Comparison of ENCODE assay signal across 8 cellular contexts in genomic region chr12:124032265-124032886, GRCh38. TPM values are rescaled to one million over a fixed set of nuclear protein-coding genes. Genes with fewer than 3 reads are reported as not detected.
DNase-seq lines count a peak whose midpoint lies in the region; ATAC-seq and TF ChIP-seq lines count a peak whose summit lies in the region.

No MANE protein-coding gene starts in this region.

- H3K4me1 Mint-ChIP-seq in Caco-2 (ENCODE audit: low read depth, unreplicated experiment) (peaks cover 10% of the 10 kb centered on the region), GM23338 (peaks cover 22% of the 10 kb centered on the region; the same call in 2 of the 3 replicates)
- no peaks in the 10 kb centered on the region for H3K4me1 Mint-ChIP-seq in activated T-helper 17 cell treated with anti-CD3 and anti-CD28 coated beads, Interleukin-2, amount 50 U/mL, for 72 hours

- POLR2A ChIA-PET in Caco-2 (lab: Charles Lee), result no interaction called here

- no peak overlapping the region for H2AFZ ChIP-seq in GM23338

- H3K36me3 Mint-ChIP-seq in Caco-2 (ENCODE audit: insufficient read depth, unreplicated experiment) (no peaks in the 10 kb centered on the region), GM23338 (ENCODE audit: low read depth) (peaks cover 6% of the 10 kb centered on the region; the same call in 2 of the 3 replicates)
- no peaks in the 10 kb centered on the region for H3K36me3 Mint-ChIP-seq in activated T-helper 17 cell treated with anti-CD3 and anti-CD28 coated beads, Interleukin-2, amount 50 U/mL, for 72 hours (ENCODE audit: low read depth)

- 47 to 49% methylated on average over 9 of the region's 9 CpGs for WGBS in lower leg skin, 2 donors

- CTCF ChIA-PET in Caco-2 (lab: Charles Lee), result interaction anchor here (0.5 to 1.4 kb wide), 15 partner anchors 12 to 739 kb away, joined by 3 to 7 read pairs (median 3); no protein-coding TSS in a partner anchor

- BruUV-seq in Caco-2 (replicated peaks; lab: Mats Ljungman, UMichigan), result no TSS peak

- no peak overlapping the region for H3K4me2 ChIP-seq in GM23338

- peak; percentile 77 to 90 for TF ChIP-seq CTCF in Caco-2 (IDR thresholded peaks at IDR 0.05; ENCODE audit: insufficient read depth in 1 of 2, low read depth in 1 of 2, low read length in 1 of 2, severe bottlenecking in 1 of 2, unreplicated experiment in 1 of 2)
- TF ChIP-seq CTCF in GM23338 (conservative IDR thresholded peaks at IDR 0.05; ENCODE audit: low read depth in 2 of 2), result peak; percentile 85 to 88
- TF ChIP-seq CTCF in upper lobe of right lung (IDR thresholded peaks at IDR 0.05), result peak; percentile 88
- TF ChIP-seq CTCF in lower leg skin (IDR thresholded peaks at IDR 0.05), result peak in 1 of 3 donors; percentile 42

- H3K9me2 ChIP-seq in GM23338 (ENCODE audit: insufficient read depth), result no peaks in the 10 kb centered on the region

- no peak for TF ChIP-seq POLR2A in lower leg skin (IDR thresholded peaks at IDR 0.05)

- H3K4me3 Mint-ChIP-seq in Caco-2 (ENCODE audit: unreplicated experiment) (no peak overlapping the region), GM23338 (no peak overlapping the region)
- H3K4me3 Mint-ChIP-seq in activated T-helper 17 cell treated with anti-CD3 and anti-CD28 coated beads, Interleukin-2, amount 50 U/mL, for 72 hours, result no peak overlapping the region

- ATAC-seq in GM23338 (peak; percentile 63), upper lobe of right lung (peak; percentile 83)
- ATAC-seq in activated T-helper 17 cell treated with anti-CD3 and anti-CD28 coated beads, Interleukin-2, amount 50 U/mL, for 72 hours (replicated peaks), result no peak

- H3K27me3 Mint-ChIP-seq in Caco-2 (ENCODE audit: insufficient read depth, unreplicated experiment) (no peaks in the 10 kb centered on the region), GM23338 (ENCODE audit: insufficient read depth, low read depth, poor library complexity) (peaks cover 8% of the 10 kb centered on the region)
- peaks cover 12% of the 10 kb centered on the region for H3K27me3 Mint-ChIP-seq in activated T-helper 17 cell treated with anti-CD3 and anti-CD28 coated beads, Interleukin-2, amount 50 U/mL, for 72 hours

- peaks cover 3% of the 10 kb centered on the region; the same call in 1 of the 2 replicates for H3F3A ChIP-seq in GM23338 (replicated peaks; ENCODE audit: low read depth)

- H3K9me3 Mint-ChIP-seq in Caco-2 (ENCODE audit: unreplicated experiment), result no peaks in the 10 kb centered on the region
- H3K9me3 Mint-ChIP-seq in GM23338, result peaks cover 5% of the 10 kb centered on the region
- no peaks in the 10 kb centered on the region for H3K9me3 Mint-ChIP-seq in activated T-helper 17 cell treated with anti-CD3 and anti-CD28 coated beads, Interleukin-2, amount 50 U/mL, for 72 hours

- no peaks in the 10 kb centered on the region for H3K79me2 ChIP-seq in GM23338 (replicated peaks; ENCODE audit: insufficient read depth)

- intact Hi-C loops in Caco-2 (cut with micrococcal nuclease; ENCODE audit: unreplicated experiment) (loop anchor here (2.0 kb wide), 1 partner anchor 232 kb away; no protein-coding TSS in a partner anchor), upper lobe of right lung (cut with DNase I) (no loop called here), lower leg skin (cut with DNase I; ENCODE audit: low total_unique reads) (loop anchor here (10.0 kb wide), 1 partner anchor 292 kb away; no protein-coding TSS in a partner anchor)

- H3K4me3 ChIP-seq in Caco-2 (ENCODE audit: low read depth, low read length), result no peak overlapping the region
- no peak overlapping the region for H3K4me3 ChIP-seq in GM23338
- H3K4me3 ChIP-seq in upper lobe of right lung, result no peak overlapping the region
- no peak overlapping the region for H3K4me3 ChIP-seq in lower leg skin (ENCODE audit: low read depth, poor library complexity, severe bottlenecking)

- DNase-seq in Caco-2, result peak in 1 of 2 experiments; percentile 65
- DNase-seq in GM23338 (ENCODE audit: low spot score), result peak; percentile 79
- peak; percentile 70 for DNase-seq in NCI-H82 treated with DMSO at 0.1 percent for 48 hours (lab: John Stamatoyannopoulos, UW; ENCODE audit: unreplicated experiment)
- peak; percentile 67 for DNase-seq in cerebellum (ENCODE audit: low spot score)
- peak; percentile 79 for DNase-seq in left kidney (ENCODE audit: low read depth, low spot score)
- DNase-seq in upper lobe of right lung, result no peak
- no peak for DNase-seq in lower leg skin (ENCODE audit: low spot score in 2 of 2)

- H3K4me1 ChIP-seq in Caco-2 (no peaks in the 10 kb centered on the region), GM23338 (ENCODE audit: insufficient read depth) (0 out of 2 replicates have a peak, but pooled peaks cover 3% of the 10 kb centered on the region), upper lobe of right lung (no peaks in the 10 kb centered on the region)

- H3K36me3 ChIP-seq in Caco-2 (ENCODE audit: control insufficient read depth, insufficient read depth, low read length) (no peaks in the 10 kb centered on the region), GM23338 (ENCODE audit: insufficient read depth) (no peaks in the 10 kb centered on the region), upper lobe of right lung (no peaks in the 10 kb centered on the region)

- H3K9me3 ChIP-seq in Caco-2 (no peaks in the 10 kb centered on the region), upper lobe of right lung (no peaks in the 10 kb centered on the region)

- no peaks in the 10 kb centered on the region for H4K20me1 ChIP-seq in GM23338 (replicated peaks; ENCODE audit: insufficient read depth)

- no peaks in the 10 kb centered on the region for H3K27me3 ChIP-seq in Caco-2 (replicated peaks; ENCODE audit: control insufficient read depth, insufficient read depth, low read length)
- H3K27me3 ChIP-seq in GM23338 (ENCODE audit: insufficient read depth), result no peaks in the 10 kb centered on the region
- H3K27me3 ChIP-seq in upper lobe of right lung, result no peaks in the 10 kb centered on the region

- H3K27ac ChIP-seq in GM23338 (ENCODE audit: low read depth) (no peak overlapping the region), upper lobe of right lung (no peak overlapping the region)

- H3K27ac Mint-ChIP-seq in Caco-2 (ENCODE audit: unreplicated experiment) (no peak overlapping the region), GM23338 (no peak overlapping the region)
- no peak overlapping the region for H3K27ac Mint-ChIP-seq in activated T-helper 17 cell treated with anti-CD3 and anti-CD28 coated beads, Interleukin-2, amount 50 U/mL, for 72 hours

TF ChIP-seq in GM23338, 12 proteins besides CTCF, POLR2A, EP300 and RAD21:
- TF ChIP-seq POLR2AphosphoS5 (IDR thresholded peaks at IDR 0.05; ENCODE audit: low read depth), result no peak
- no peak for TF ChIP-seq STAT1 (IDR thresholded peaks at IDR 0.05; ENCODE audit: unreplicated experiment)
- TF ChIP-seq ZNF114 (CRISPR knock-in tag; IDR thresholded peaks at IDR 0.05), result no peak
- no peak for TF ChIP-seq NANOG (IDR thresholded peaks at IDR 0.05; ENCODE audit: borderline replicate concordance)
- TF ChIP-seq ETS1 (IDR thresholded peaks at IDR 0.05), result no peak
- TF ChIP-seq REST (IDR thresholded peaks at IDR 0.05; ENCODE audit: unreplicated experiment), result no peak
TF ChIP-seq in GM23338: peak in this region for 0.

RNA-seq across cellular contexts. Expression of gene ZNF664, which starts 59.4 kb away (rescaled TPM):
- total RNA-seq in Caco-2 (2022) (117 and 122 TPM in 2 replicates), cerebellum (113 TPM), upper lobe of right lung (92.3 TPM), lower leg skin (10 to 100 TPM; 16.3 to 41.5 (median 25.7) TPM)
- total RNA-seq in GM23338 (2014; rRNA removed; shearing (Covaris generic)), result 35.2 and 89.2 TPM in 2 replicates
- 8.1 and 9.7 TPM in 2 replicates for polyA plus RNA-seq in GM23338 (2016; fragmentation: Nextera tagmentation; extraction: Ambion mirVana)
- total RNA-seq in activated T-helper 17 cell treated with anti-CD3 and anti-CD28 coated beads, Interleukin-2, amount 50 U/mL, for 72 hours, result 10 to 100 TPM; 35.6 to 48.3 TPM

RNA-seq across cellular contexts. Expression of gene CCDC92, which starts 59.7 kb away (rescaled TPM):
- 14.7 and 16.8 TPM in 2 replicates for total RNA-seq in Caco-2 (2022)
- 0.31 TPM in 1 of 2 replicates, not detected in the other for total RNA-seq in GM23338 (2014; rRNA removed; shearing (Covaris generic))
- 0.08 and 0.37 TPM in 2 replicates for polyA plus RNA-seq in GM23338 (2016; fragmentation: Nextera tagmentation; extraction: Ambion mirVana)
- total RNA-seq in cerebellum, result 35.4 TPM
- 48.6 TPM for total RNA-seq in upper lobe of right lung
- 10 to 100 TPM in 2 of 4 donors, 1 to 10 TPM in 2; 6.7 to 11.9 (median 10.1) TPM for total RNA-seq in lower leg skin
- total RNA-seq in activated T-helper 17 cell treated with anti-CD3 and anti-CD28 coated beads, Interleukin-2, amount 50 U/mL, for 72 hours, result 10 to 100 TPM; 19.2 to 19.4 TPM

Comparison
In these comparisons a context has a peak if more than half of its experiments do, and no peak if none do; other contexts are left out.
1. DNase-seq: peak in GM23338 (single experiment), NCI-H82 treated with DMSO at 0.1 percent for 48 hours (single experiment), cerebellum (single experiment) and left kidney (single experiment); none in upper lobe of right lung (single experiment) and lower leg skin (0 of 2).